ENCODE assay signal across 20 cellular contexts in genomic region chr3:196991581-196992460, GRCh38. TPM values are rescaled to one million over a fixed set of nuclear protein-coding genes. Genes with fewer than 3 reads are reported as not detected.
DNase-seq lines count a peak whose midpoint lies in the region; ATAC-seq and TF ChIP-seq lines count a peak whose summit lies in the region.
"Had no signal": no experiment of that assay in that cellular context is flagged by ENCODE, and none has a peak within 500 bp of the region (broad histone marks: within the 10 kb centered on the region; RNA-seq: fewer than 3 reads in every experiment).

No MANE protein-coding gene starts in this region.

- no peak overlapping the region for H4K8ac ChIP-seq in H9 (replicated peaks; ENCODE audit: insufficient read length, low read depth, low read length)

- H3K4me2 ChIP-seq in H9 (ENCODE audit: insufficient read depth, insufficient read length, low read length) = no peak overlapping the region
- H3K4me2 ChIP-seq: BLaER1 had no signal

- no peaks in the 10 kb centered on the region for H3K79me2 ChIP-seq in H9 (ENCODE audit: insufficient read depth, low read length)

- no peak overlapping the region for H2AFZ ChIP-seq in H9 (ENCODE audit: low read length)

- in situ Hi-C loops in gastrocnemius medialis (cut with MboI; ENCODE audit: low sequenced_read_pairs in 4 of 4) = loop anchor here in 2 of 4 donors (25.0 kb wide), 2 partner anchors 195 to 520 kb away; no protein-coding TSS in a partner anchor

- H3K9me3 ChIP-seq in H9 (ENCODE audit: control insufficient read depth, low read depth, low read length) = no peaks in the 10 kb centered on the region
- no peaks in the 10 kb centered on the region for H3K9me3 ChIP-seq in gastrocnemius medialis
- H3K9me3 ChIP-seq: BLaER1 had no signal

- H3K23me2 ChIP-seq in H9 (ENCODE audit: insufficient read length, low read depth, low read length, poor library complexity, severe bottlenecking) = no peaks in the 10 kb centered on the region

- H3K4me3 Mint-ChIP-seq in H9 = no peak overlapping the region
- no peak overlapping the region for H3K4me3 Mint-ChIP-seq in activated CD4-positive, alpha-beta T cell treated with anti-CD3 and anti-CD28 coated beads, Interleukin-2, amount 10 ng/mL, durations not matched to agents 24 days and 14 days
- H3K4me3 Mint-ChIP-seq: brain, type B pancreatic cell had no signal

- no peaks in the 10 kb centered on the region for H3K36me3 Mint-ChIP-seq in H9 (ENCODE audit: insufficient read depth in 1 of 3, low read depth in 3 of 3)
- H3K36me3 Mint-ChIP-seq in activated CD4-positive, alpha-beta T cell treated with anti-CD3 and anti-CD28 coated beads, Interleukin-2, amount 10 ng/mL, durations not matched to agents 24 days and 14 days (ENCODE audit: low read depth) = no peaks in the 10 kb centered on the region
- H3K36me3 Mint-ChIP-seq: brain, type B pancreatic cell had no signal

- intact Hi-C loops in gastrocnemius medialis (cut with DNase I; ENCODE audit: low total_unique reads) = no loop called here
- intact Hi-C loops in activated CD4-positive, alpha-beta T cell treated with anti-CD3 and anti-CD28 coated beads, Interleukin-2, amount 10 ng/mL, durations not matched to agents 24 days and 14 days (cut with micrococcal nuclease) = no loop called here

- peak; percentile 27 for DNase-seq in activated CD4-positive, CD25-positive, alpha-beta regulatory T cell treated with anti-CD3 and anti-CD28 coated beads, Interleukin-2, amount 50 U/mL, for 72 hours
- DNase-seq in H9 (peak; percentile 40), inferior parietal cortex (ENCODE audit: extremely low spot score) (peak; percentile 44), gastrocnemius medialis (peak in 1 of 2 donors; percentile 48), HUDEP-2 (lab: John Stamatoyannopoulos, UW; ENCODE audit: unreplicated experiment in 76 of 76) (no peak), Kasumi-1 (lab: John Stamatoyannopoulos, UW) (no peak)
- DNase-seq in activated CD4-positive, alpha-beta T cell treated with anti-CD3 and anti-CD28 coated beads, Interleukin-2, amount 10 ng/mL, durations not matched to agents 24 days and 14 days = no peak
- DNase-seq: EL; mammary epithelial cell; NCI-H1092 treated with DMSO at 0.1 percent for 48 hours; NCI-H2081; NCI-H446 treated with DMSO at 0.1 percent for 48 hours; RPMI8226; stimulated activated CD4-positive, alpha-beta T cell treated with anti-CD3 and anti-CD28 coated beads, Interleukin-2, amount 100 ng/mL, for 24 hours; stimulated activated naive CD4-positive, alpha-beta T cell treated with Interleukin-2 at 50 U/mL for 16 hours had no signal

- no peak for ATAC-seq in activated CD4-positive, CD25-positive, alpha-beta regulatory T cell treated with anti-CD3 and anti-CD28 coated beads, Interleukin-2, amount 50 U/mL, for 24 hours
- peak; percentile 34 to 41 for ATAC-seq in gastrocnemius medialis

- no peaks in the 10 kb centered on the region for H3K79me1 ChIP-seq in H9 (ENCODE audit: insufficient read depth, low read depth, low read length, poor library complexity, severe bottlenecking)

- no peak overlapping the region for H3K4ac ChIP-seq in H9 (ENCODE audit: low read depth, low read length)

- no peak overlapping the region for H2BK12ac ChIP-seq in H9 (ENCODE audit: insufficient read length, low read depth, low read length)

- H4K20me1 ChIP-seq in H9 (ENCODE audit: control insufficient read depth, insufficient read depth, insufficient read length) = no peaks in the 10 kb centered on the region
- H4K20me1 ChIP-seq: BLaER1 had no signal

- H3K27ac ChIP-seq in H9 (ENCODE audit: insufficient read length, low read depth, low read length) (no peak overlapping the region), gastrocnemius medialis (no peak overlapping the region)
- H3K27ac ChIP-seq: BLaER1, coronary artery had no signal

- no peak overlapping the region; the same call in 1 of the 2 replicates for H3K14ac ChIP-seq in H9 (ENCODE audit: insufficient read depth, low read length)

- no peak overlapping the region for H2BK15ac ChIP-seq in H9 (ENCODE audit: low read depth, low read length)

- H3K18ac ChIP-seq in H9 (ENCODE audit: insufficient read length, low read depth, low read length) = no peak overlapping the region

- H3K36me3 ChIP-seq in gastrocnemius medialis = no peaks in the 10 kb centered on the region
- H3K36me3 ChIP-seq: BLaER1 had no signal

- H3K9me3 Mint-ChIP-seq in H9 = no peaks in the 10 kb centered on the region; a peak in 1 of 5 replicates
- no peaks in the 10 kb centered on the region for H3K9me3 Mint-ChIP-seq in activated CD4-positive, alpha-beta T cell treated with anti-CD3 and anti-CD28 coated beads, Interleukin-2, amount 10 ng/mL, durations not matched to agents 24 days and 14 days
- H3K9me3 Mint-ChIP-seq: type B pancreatic cell had no signal

- no peak overlapping the region for H3K23ac ChIP-seq in H9 (ENCODE audit: insufficient read length, low read depth, low read length)

- H3K27ac Mint-ChIP-seq in H9 = no peak overlapping the region; a peak in 1 of 7 replicates
- no peak overlapping the region for H3K27ac Mint-ChIP-seq in activated CD4-positive, alpha-beta T cell treated with anti-CD3 and anti-CD28 coated beads, Interleukin-2, amount 10 ng/mL, durations not matched to agents 24 days and 14 days
- H3K27ac Mint-ChIP-seq: brain, type B pancreatic cell had no signal

- no peak overlapping the region for H3T11ph ChIP-seq in H9 (ENCODE audit: low read length)

- H3K27me3 Mint-ChIP-seq in H9 (ENCODE audit: low read depth) = peaks cover 2% of the 10 kb centered on the region
- H3K27me3 Mint-ChIP-seq in activated CD4-positive, alpha-beta T cell treated with anti-CD3 and anti-CD28 coated beads, Interleukin-2, amount 10 ng/mL, durations not matched to agents 24 days and 14 days = peaks cover under 1% of the 10 kb centered on the region
- H3K27me3 Mint-ChIP-seq: type B pancreatic cell had no signal

- H3K4me1 Mint-ChIP-seq in H9 = peaks cover 0 to 10% of the 10 kb centered on the region in 2 experiments; a peak in 3 of 4 replicates
- H3K4me1 Mint-ChIP-seq in activated CD4-positive, alpha-beta T cell treated with anti-CD3 and anti-CD28 coated beads, Interleukin-2, amount 10 ng/mL, durations not matched to agents 24 days and 14 days = no peaks in the 10 kb centered on the region

- TF ChIP-seq POLR2A in gastrocnemius medialis (IDR thresholded peaks at IDR 0.05) = no peak

- H2BK5ac ChIP-seq in H9 (ENCODE audit: insufficient read length, low read length) = no peak overlapping the region

- H3K27me3 ChIP-seq in H9 (ENCODE audit: insufficient read depth, low read length) (no peaks in the 10 kb centered on the region), gastrocnemius medialis (no peaks in the 10 kb centered on the region)
- H3K27me3 ChIP-seq: BLaER1 had no signal

- TF ChIP-seq CTCF in H9 (conservative IDR thresholded peaks at IDR 0.05) (no peak), gastrocnemius medialis (IDR thresholded peaks at IDR 0.05 in 4 of 5, conservative IDR thresholded peaks at IDR 0.05 in 1 of 5) (peak in 1 of 5 experiments; percentile 29)

- H3K9ac ChIP-seq in H9 (ENCODE audit: extremely low read depth, insufficient read length, low read length) = no peak overlapping the region
- H3K9ac ChIP-seq: BLaER1 had no signal

- no peak overlapping the region for H2BK120ac ChIP-seq in H9 (ENCODE audit: low read depth, low read length, poor library complexity, severe bottlenecking)

- H3K4me1 ChIP-seq in H9 (ENCODE audit: insufficient read depth, low read length) (no peaks in the 10 kb centered on the region), gastrocnemius medialis (peaks cover 11% of the 10 kb centered on the region in 2 donors)

- no peak overlapping the region for H4K5ac ChIP-seq in H9 (ENCODE audit: insufficient read length, low read depth, low read length)

- WGBS in H9 (ENCODE audit: extremely low coverage, insufficient read length, low lambda C conversion rate) = no CpG with 5 or more reads among the region's 28 CpGs

- H2AK5ac ChIP-seq in H9 (ENCODE audit: insufficient read length, low read length) = no peak overlapping the region

- no peak overlapping the region for H3K4me3 ChIP-seq in gastrocnemius medialis
- H3K4me3 ChIP-seq: BLaER1, coronary artery had no signal

- H2BK20ac ChIP-seq in H9 (ENCODE audit: low read depth, low read length, poor library complexity, severe bottlenecking) = no peak overlapping the region

- H3K56ac ChIP-seq in H9 (ENCODE audit: insufficient read length, low read depth, low read length) = no peak overlapping the region

- H4K91ac ChIP-seq in H9 (ENCODE audit: insufficient read length, low read depth, low read length) = no peak overlapping the region

RNA-seq across cellular contexts. Expression of gene PIGZ, which starts 23.2 kb away (rescaled TPM):
- total RNA-seq in H9 (2021) = 0.15 and 0.29 TPM in 2 replicates
- total RNA-seq in gastrocnemius medialis = 1 to 10 TPM; 2.3 to 7.5 (median 5.1) TPM
- total RNA-seq in activated CD4-positive, alpha-beta T cell treated with anti-CD3 and anti-CD28 coated beads, Interleukin-2, amount 10 ng/mL, durations not matched to agents 24 days and 14 days = 1.7 and 1.9 TPM in 2 replicates

RNA-seq across cellular contexts. Expression of gene MELTF, which starts 37.8 kb away (rescaled TPM):
- total RNA-seq in H9 (2021) (8.8 and 9.2 TPM in 2 replicates), gastrocnemius medialis (under 1 TPM in 3 of 4 donors, not detected in 1; 0.36 to 0.64 (median 0.42) TPM)
- total RNA-seq in activated CD4-positive, alpha-beta T cell treated with anti-CD3 and anti-CD28 coated beads, Interleukin-2, amount 10 ng/mL, durations not matched to agents 24 days and 14 days = 8.8 and 10.6 TPM in 2 replicates

RNA-seq across cellular contexts. Expression of gene NCBP2, which starts 49.5 kb away (rescaled TPM):
- total RNA-seq in H9 (2021) = 118 and 120 TPM in 2 replicates
- total RNA-seq in gastrocnemius medialis = 10 to 100 TPM; 23.4 to 29.9 (median 27.5) TPM
- 101 and 105 TPM in 2 replicates for total RNA-seq in activated CD4-positive, alpha-beta T cell treated with anti-CD3 and anti-CD28 coated beads, Interleukin-2, amount 10 ng/mL, durations not matched to agents 24 days and 14 days

Comparison
In these comparisons a context has a peak if more than half of its experiments do, and no peak if none do; other contexts are left out.
1. DNase-seq: peak in activated CD4-positive, CD25-positive, alpha-beta regulatory T cell treated with anti-CD3 and anti-CD28 coated beads, Interleukin-2, amount 50 U/mL, for 72 hours (single experiment), H9 (single experiment) and inferior parietal cortex (single experiment); none in HUDEP-2 (0 of 76), Kasumi-1 (0 of 2) and activated CD4-positive, alpha-beta T cell treated with anti-CD3 and anti-CD28 coated beads, Interleukin-2, amount 10 ng/mL, durations not matched to agents 24 days and 14 days (single experiment).
2. ATAC-seq: peak in gastrocnemius medialis (2 of 2); none in activated CD4-positive, CD25-positive, alpha-beta regulatory T cell treated with anti-CD3 and anti-CD28 coated beads, Interleukin-2, amount 50 U/mL, for 24 hours (0 of 2).